ENCODE assay signal across 1 cellular context in the genomic region with DNA sequence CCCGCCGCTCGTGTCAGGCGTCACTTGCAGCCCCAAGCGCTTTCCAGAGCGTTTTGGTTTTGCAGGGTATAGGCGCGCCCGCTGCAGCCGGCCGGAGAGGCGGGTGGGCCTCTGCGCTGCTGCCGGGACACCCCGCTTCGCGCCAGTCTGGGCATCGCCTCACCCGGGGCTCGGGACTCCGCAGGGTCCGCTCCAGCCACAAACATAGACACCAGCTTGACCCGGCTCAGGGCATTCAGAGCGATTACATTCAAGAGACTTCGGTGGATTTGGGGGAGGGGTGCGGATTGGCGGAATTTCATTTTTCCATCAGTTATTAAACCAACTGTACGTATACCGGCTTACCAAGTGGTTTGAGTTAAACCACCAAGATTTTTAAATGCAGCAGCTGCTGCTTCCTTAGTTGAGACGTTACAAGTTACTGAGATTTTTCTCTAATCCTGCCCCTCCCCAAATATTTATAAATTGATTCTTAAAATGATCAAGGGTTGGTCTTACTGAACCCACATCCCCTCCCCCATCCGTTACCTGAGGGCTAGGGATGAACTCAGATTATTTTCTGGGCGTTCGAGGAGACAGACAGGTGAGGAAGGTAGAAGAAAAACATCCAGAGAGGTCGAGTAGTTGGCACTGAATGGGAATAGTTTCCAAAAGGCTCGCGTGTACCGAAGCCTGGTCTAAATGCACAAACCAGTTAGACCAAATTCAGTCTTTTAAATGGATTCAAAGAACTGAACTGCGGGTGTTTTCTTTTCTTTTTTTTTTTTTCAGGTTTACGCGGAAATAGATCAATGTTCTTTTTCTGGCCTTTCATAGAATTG.
TF ChIP-seq lines count a peak whose summit lies in the region.

No MANE protein-coding gene starts in this region.

TF ChIP-seq in H1, 55 proteins besides CTCF, POLR2A, EP300 and RAD21:
- TF ChIP-seq CTBP2 (IDR thresholded peaks at IDR 0.05; ENCODE audit: borderline replicate concordance, insufficient read depth, insufficient read length, low read length) (peak; percentile 39), RNF2 (IDR thresholded peaks at IDR 0.05; ENCODE audit: borderline replicate concordance, low read depth, low read length, missing control alignments, poor library complexity, severe bottlenecking) (peak; percentile 66), TAF7 (optimal IDR thresholded peaks at IDR 0.05; ENCODE audit: borderline replicate concordance, low read depth, low read length) (no peak), CHD1 (IDR thresholded peaks at IDR 0.05; ENCODE audit: low read depth, low read length) (no peak), SUZ12 (IDR thresholded peaks at IDR 0.05; ENCODE audit: low read length) (peak; percentile 92), EZH2 (IDR thresholded peaks at IDR 0.05; ENCODE audit: low read depth, low read length, severe bottlenecking) (peak; percentile 93)
